In the genomic region with DNA sequence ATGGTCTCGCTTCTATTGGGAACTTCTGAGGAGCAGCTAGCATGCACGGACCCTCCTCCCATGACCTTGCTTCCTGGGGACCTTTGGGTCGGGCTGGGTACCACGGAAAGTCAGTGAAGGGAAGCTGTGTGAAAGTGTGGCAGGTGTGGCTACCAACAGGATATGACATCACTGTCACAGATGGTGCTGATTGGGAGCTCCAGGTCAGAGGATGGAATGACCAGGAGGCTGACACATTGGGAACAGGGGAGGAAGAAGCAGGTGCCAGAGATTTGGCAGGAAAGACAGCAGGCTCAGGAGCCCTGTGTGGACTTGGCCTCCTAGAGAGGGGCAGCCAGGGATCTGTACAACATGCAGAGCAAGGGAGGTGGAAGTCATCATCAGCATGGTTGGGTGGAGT, we compare ENCODE assay signal across 2 cellular contexts.
TF ChIP-seq lines count a peak whose summit lies in the region.

No MANE protein-coding gene starts in this region.

TF ChIP-seq in GM12878, 131 proteins besides CTCF, POLR2A, EP300 and RAD21:
- TF ChIP-seq, protein P1, sequence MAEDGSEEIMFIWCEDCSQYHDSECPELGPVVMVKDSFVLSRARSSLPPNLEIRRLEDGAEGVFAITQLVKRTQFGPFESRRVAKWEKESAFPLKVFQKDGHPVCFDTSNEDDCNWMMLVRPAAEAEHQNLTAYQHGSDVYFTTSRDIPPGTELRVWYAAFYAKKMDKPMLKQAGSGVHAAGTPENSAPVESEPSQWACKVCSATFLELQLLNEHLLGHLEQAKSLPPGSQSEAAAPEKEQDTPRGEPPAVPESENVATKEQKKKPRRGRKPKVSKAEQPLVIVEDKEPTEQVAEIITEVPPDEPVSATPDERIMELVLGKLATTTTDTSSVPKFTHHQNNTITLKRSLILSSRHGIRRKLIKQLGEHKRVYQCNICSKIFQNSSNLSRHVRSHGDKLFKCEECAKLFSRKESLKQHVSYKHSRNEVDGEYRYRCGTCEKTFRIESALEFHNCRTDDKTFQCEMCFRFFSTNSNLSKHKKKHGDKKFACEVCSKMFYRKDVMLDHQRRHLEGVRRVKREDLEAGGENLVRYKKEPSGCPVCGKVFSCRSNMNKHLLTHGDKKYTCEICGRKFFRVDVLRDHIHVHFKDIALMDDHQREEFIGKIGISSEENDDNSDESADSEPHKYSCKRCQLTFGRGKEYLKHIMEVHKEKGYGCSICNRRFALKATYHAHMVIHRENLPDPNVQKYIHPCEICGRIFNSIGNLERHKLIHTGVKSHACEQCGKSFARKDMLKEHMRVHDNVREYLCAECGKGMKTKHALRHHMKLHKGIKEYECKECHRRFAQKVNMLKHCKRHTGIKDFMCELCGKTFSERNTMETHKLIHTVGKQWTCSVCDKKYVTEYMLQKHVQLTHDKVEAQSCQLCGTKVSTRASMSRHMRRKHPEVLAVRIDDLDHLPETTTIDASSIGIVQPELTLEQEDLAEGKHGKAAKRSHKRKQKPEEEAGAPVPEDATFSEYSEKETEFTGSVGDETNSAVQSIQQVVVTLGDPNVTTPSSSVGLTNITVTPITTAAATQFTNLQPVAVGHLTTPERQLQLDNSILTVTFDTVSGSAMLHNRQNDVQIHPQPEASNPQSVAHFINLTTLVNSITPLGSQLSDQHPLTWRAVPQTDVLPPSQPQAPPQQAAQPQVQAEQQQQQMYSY (CRISPR knock-in tag; IDR thresholded peaks at IDR 0.05) = no peak
- TF ChIP-seq, protein P2, sequence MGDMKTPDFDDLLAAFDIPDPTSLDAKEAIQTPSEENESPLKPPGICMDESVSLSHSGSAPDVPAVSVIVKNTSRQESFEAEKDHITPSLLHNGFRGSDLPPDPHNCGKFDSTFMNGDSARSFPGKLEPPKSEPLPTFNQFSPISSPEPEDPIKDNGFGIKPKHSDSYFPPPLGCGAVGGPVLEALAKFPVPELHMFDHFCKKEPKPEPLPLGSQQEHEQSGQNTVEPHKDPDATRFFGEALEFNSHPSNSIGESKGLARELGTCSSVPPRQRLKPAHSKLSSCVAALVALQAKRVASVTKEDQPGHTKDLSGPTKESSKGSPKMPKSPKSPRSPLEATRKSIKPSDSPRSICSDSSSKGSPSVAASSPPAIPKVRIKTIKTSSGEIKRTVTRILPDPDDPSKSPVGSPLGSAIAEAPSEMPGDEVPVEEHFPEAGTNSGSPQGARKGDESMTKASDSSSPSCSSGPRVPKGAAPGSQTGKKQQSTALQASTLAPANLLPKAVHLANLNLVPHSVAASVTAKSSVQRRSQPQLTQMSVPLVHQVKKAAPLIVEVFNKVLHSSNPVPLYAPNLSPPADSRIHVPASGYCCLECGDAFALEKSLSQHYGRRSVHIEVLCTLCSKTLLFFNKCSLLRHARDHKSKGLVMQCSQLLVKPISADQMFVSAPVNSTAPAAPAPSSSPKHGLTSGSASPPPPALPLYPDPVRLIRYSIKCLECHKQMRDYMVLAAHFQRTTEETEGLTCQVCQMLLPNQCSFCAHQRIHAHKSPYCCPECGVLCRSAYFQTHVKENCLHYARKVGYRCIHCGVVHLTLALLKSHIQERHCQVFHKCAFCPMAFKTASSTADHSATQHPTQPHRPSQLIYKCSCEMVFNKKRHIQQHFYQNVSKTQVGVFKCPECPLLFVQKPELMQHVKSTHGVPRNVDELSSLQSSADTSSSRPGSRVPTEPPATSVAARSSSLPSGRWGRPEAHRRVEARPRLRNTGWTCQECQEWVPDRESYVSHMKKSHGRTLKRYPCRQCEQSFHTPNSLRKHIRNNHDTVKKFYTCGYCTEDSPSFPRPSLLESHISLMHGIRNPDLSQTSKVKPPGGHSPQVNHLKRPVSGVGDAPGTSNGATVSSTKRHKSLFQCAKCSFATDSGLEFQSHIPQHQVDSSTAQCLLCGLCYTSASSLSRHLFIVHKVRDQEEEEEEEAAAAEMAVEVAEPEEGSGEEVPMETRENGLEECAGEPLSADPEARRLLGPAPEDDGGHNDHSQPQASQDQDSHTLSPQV (IDR thresholded peaks at IDR 0.05) = no peak
- TF ChIP-seq, protein P3, sequence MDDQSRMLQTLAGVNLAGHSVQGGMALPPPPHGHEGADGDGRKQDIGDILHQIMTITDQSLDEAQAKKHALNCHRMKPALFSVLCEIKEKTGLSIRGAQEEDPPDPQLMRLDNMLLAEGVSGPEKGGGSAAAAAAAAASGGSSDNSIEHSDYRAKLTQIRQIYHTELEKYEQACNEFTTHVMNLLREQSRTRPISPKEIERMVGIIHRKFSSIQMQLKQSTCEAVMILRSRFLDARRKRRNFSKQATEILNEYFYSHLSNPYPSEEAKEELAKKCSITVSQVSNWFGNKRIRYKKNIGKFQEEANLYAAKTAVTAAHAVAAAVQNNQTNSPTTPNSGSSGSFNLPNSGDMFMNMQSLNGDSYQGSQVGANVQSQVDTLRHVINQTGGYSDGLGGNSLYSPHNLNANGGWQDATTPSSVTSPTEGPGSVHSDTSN (IDR thresholded peaks at IDR 0.05; ENCODE audit: insufficient replicate concordance, low read depth, low read length) = no peak
- TF ChIP-seq CHD4 (IDR thresholded peaks at IDR 0.05) = no peak
- no peak for TF ChIP-seq EED (IDR thresholded peaks at IDR 0.05; ENCODE audit: low read depth)
- no peak for TF ChIP-seq FOS (IDR thresholded peaks at IDR 0.05; ENCODE audit: borderline replicate concordance, extremely low read depth, insufficient read length)
- TF ChIP-seq RCOR1 (conservative IDR thresholded peaks at IDR 0.05; ENCODE audit: low read depth, low read length) = no peak
- no peak for TF ChIP-seq PAX5 (IDR thresholded peaks at IDR 0.05; ENCODE audit: borderline replicate concordance, low read depth, low read length)
- TF ChIP-seq NR2C2 (IDR thresholded peaks at IDR 0.05; ENCODE audit: borderline replicate concordance, control insufficient read depth, insufficient read length, low read depth) = no peak
- no peak for TF ChIP-seq GABPA (IDR thresholded peaks at IDR 0.05; ENCODE audit: low read depth)
- TF ChIP-seq SMC3 (IDR thresholded peaks at IDR 0.05; ENCODE audit: borderline replicate concordance, low read length) = no peak

TF ChIP-seq in SK-N-SH, 30 proteins besides CTCF, POLR2A, EP300 and RAD21:
- TF ChIP-seq MEF2A (IDR thresholded peaks at IDR 0.05; ENCODE audit: borderline replicate concordance, low read depth) (no peak), TAF1 (IDR thresholded peaks at IDR 0.05; ENCODE audit: borderline replicate concordance, low read depth, low read length) (no peak), EZH2phosphoT487 (IDR thresholded peaks at IDR 0.05; ENCODE audit: borderline replicate concordance, low read depth) (no peak), FOSL2 (IDR thresholded peaks at IDR 0.05; ENCODE audit: borderline replicate concordance, low read depth) (no peak), JUND (IDR thresholded peaks at IDR 0.05) (no peak), RCOR1 (IDR thresholded peaks at IDR 0.05; ENCODE audit: low read length) (no peak)
- TF ChIP-seq, protein P4, sequence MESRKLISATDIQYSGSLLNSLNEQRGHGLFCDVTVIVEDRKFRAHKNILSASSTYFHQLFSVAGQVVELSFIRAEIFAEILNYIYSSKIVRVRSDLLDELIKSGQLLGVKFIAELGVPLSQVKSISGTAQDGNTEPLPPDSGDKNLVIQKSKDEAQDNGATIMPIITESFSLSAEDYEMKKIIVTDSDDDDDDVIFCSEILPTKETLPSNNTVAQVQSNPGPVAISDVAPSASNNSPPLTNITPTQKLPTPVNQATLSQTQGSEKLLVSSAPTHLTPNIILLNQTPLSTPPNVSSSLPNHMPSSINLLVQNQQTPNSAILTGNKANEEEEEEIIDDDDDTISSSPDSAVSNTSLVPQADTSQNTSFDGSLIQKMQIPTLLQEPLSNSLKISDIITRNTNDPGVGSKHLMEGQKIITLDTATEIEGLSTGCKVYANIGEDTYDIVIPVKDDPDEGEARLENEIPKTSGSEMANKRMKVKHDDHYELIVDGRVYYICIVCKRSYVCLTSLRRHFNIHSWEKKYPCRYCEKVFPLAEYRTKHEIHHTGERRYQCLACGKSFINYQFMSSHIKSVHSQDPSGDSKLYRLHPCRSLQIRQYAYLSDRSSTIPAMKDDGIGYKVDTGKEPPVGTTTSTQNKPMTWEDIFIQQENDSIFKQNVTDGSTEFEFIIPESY (IDR thresholded peaks at IDR 0.05; ENCODE audit: borderline replicate concordance, low read depth) = no peak
- TF ChIP-seq, protein P5, sequence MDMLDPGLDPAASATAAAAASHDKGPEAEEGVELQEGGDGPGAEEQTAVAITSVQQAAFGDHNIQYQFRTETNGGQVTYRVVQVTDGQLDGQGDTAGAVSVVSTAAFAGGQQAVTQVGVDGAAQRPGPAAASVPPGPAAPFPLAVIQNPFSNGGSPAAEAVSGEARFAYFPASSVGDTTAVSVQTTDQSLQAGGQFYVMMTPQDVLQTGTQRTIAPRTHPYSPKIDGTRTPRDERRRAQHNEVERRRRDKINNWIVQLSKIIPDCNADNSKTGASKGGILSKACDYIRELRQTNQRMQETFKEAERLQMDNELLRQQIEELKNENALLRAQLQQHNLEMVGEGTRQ (IDR thresholded peaks at IDR 0.05; ENCODE audit: borderline replicate concordance, low read depth, low read length) = no peak
